In the genomic region with DNA sequence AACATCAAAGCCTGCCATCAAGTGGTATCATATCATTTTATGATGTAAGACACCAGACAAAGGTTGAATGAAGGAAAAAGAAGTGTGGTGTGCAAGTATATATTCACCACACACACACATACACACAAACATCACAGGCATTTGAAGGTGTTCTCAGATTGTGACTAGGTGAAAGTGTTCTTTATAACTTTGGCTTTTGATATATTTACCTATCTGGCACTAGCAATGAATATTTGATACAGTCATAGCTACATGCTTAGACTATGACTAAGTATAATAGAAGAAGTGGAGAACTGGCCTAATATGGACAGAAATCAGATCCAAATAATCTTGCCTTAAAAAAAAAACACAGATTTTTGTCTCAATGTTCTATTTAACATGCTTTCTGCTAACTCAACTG, we compare ENCODE assay signal across 19 cellular contexts.
DNase-seq lines count a peak whose midpoint lies in the region; ATAC-seq and TF ChIP-seq lines count a peak whose summit lies in the region.
"Had no signal": no experiment of that assay in that cellular context is flagged by ENCODE, and none has a peak within 500 bp of the region (broad histone marks: within the 10 kb centered on the region; RNA-seq: fewer than 3 reads in every experiment).

No MANE protein-coding gene starts in this region.

- no peak overlapping the region for H3K4me3 ChIP-seq in OCI-LY3 (ENCODE audit: low read length)
- no peak overlapping the region for H3K4me3 ChIP-seq in astrocyte of the spinal cord (ENCODE audit: low read depth, low read length)
- H3K4me3 ChIP-seq in thoracic aorta: no peak overlapping the region
- H3K4me3 ChIP-seq: SJCRH30 had no signal

- H3K79me2 ChIP-seq in OCI-LY3 (ENCODE audit: low read length): no peaks in the 10 kb centered on the region

- DNase-seq in astrocyte of the spinal cord (ENCODE audit: low read depth, low spot score): peak; percentile 43
- DNase-seq in kidney glomerular epithelial cell (lab: John Stamatoyannopoulos, UW): peak; percentile 43
- no peak for DNase-seq in thoracic aorta (ENCODE audit: low spot score)
- DNase-seq in DMS79 (lab: John Stamatoyannopoulos, UW): no peak
- no peak for DNase-seq in posterior vena cava (ENCODE audit: low spot score)
- DNase-seq: AML-193, DND-41, GOT3, KBM-7, MV-4-11, NCI-H1417, NCI-H187, NCI-H2107, NCI-H510A, SJCRH30 had no signal

- TF ChIP-seq CTCF in OCI-LY3 (IDR thresholded peaks at IDR 0.05; ENCODE audit: low read depth, low read length): peak; percentile 23; the same call in 1 of the 2 replicates
- no peak for TF ChIP-seq CTCF in astrocyte of the spinal cord (IDR thresholded peaks at IDR 0.05; ENCODE audit: low read depth, low read length)
- no peak for TF ChIP-seq CTCF in thoracic aorta (IDR thresholded peaks at IDR 0.05)

- no peak overlapping the region for H3K4me2 ChIP-seq in OCI-LY3 (ENCODE audit: low read length)

- ATAC-seq in thoracic aorta (ENCODE audit: insufficient number of reproducible peaks, low FRiP score, low read depth) (no peak), HG03565 (IDR thresholded peaks at IDR 0.05; ENCODE audit: unreplicated experiment) (no peak)
- ATAC-seq: HCT116 had no signal

- in situ Hi-C loops in astrocyte of the spinal cord (cut with HindIII; ENCODE audit: low sequenced_read_pairs): no loop called here

- H3K27me3 ChIP-seq in OCI-LY3 (ENCODE audit: low read depth, low read length) (no peaks in the 10 kb centered on the region), thoracic aorta (replicated peaks; ENCODE audit: insufficient read depth) (no peaks in the 10 kb centered on the region)
- H3K27me3 ChIP-seq: SJCRH30 had no signal

- no peaks in the 10 kb centered on the region for H4K20me1 ChIP-seq in OCI-LY3 (ENCODE audit: insufficient read depth, low read length)

- H3K36me3 ChIP-seq in OCI-LY3 (replicated peaks; ENCODE audit: low read depth, low read length): no peaks in the 10 kb centered on the region
- no peaks in the 10 kb centered on the region for H3K36me3 ChIP-seq in thoracic aorta
- H3K36me3 ChIP-seq: SJCRH30 had no signal

- no peak overlapping the region for H3K27ac ChIP-seq in OCI-LY3 (ENCODE audit: low read length)
- peak overlapping the region; percentile 39 to 67 for H3K27ac ChIP-seq in thoracic aorta
- H3K27ac ChIP-seq: C4-2B, SJCRH30 had no signal

- no peak overlapping the region for H2AFZ ChIP-seq in OCI-LY3 (ENCODE audit: low read depth, low read length)

- intact Hi-C loops in posterior vena cava (cut with DNase I): no loop called here

- no peaks in the 10 kb centered on the region for H3K9me3 ChIP-seq in OCI-LY3 (ENCODE audit: insufficient read depth, low read length)
- no peaks in the 10 kb centered on the region for H3K9me3 ChIP-seq in thoracic aorta
- H3K9me3 ChIP-seq: SJCRH30 had no signal

- no peak overlapping the region for H3K9ac ChIP-seq in OCI-LY3 (ENCODE audit: low read length)

- H3K4me1 ChIP-seq in OCI-LY3 (ENCODE audit: low read length): peaks cover 8% of the 10 kb centered on the region; the same call in 1 of the 2 replicates
- H3K4me1 ChIP-seq in thoracic aorta (ENCODE audit: control insufficient read depth in 1 of 2, low read depth in 2 of 2): peaks cover 8 to 64% of the 10 kb centered on the region in 2 donors
- H3K4me1 ChIP-seq: SJCRH30 had no signal

Comparison
In these comparisons a context has a peak if more than half of its experiments do, and no peak if none do; other contexts are left out.
1. DNase-seq: peak in astrocyte of the spinal cord (single experiment) and kidney glomerular epithelial cell (single experiment); none in thoracic aorta (single experiment), DMS79 (single experiment) and posterior vena cava (single experiment).